In genomic region chr2:144523606-144524131, GRCh38 we compare ENCODE assay signal across 8 cellular contexts. TPM values are rescaled to one million over a fixed set of nuclear protein-coding genes. Genes with fewer than 3 reads are reported as not detected.
A peak's percentile ranks its signal among the peaks of the same experiment; 100 is the strongest.
DNase-seq lines count a peak whose midpoint lies in the region; ATAC-seq, FAIRE-seq and TF ChIP-seq lines count a peak whose summit lies in the region.

No MANE protein-coding gene starts in this region.

- no peaks in the 10 kb centered on the region for H3K9me3 Mint-ChIP-seq in stimulated activated naive CD8-positive, alpha-beta T cell treated with anti-CD3 and anti-CD28 coated beads, Interleukin-15, Interleukin-2, amounts not matched to agents 100 ng/mL and 50 ng/mL, for 24 hours

- no peak for TF ChIP-seq EP300 in GM12878 (IDR thresholded peaks at IDR 0.05; ENCODE audit: borderline replicate concordance in 1 of 2, control insufficient read depth in 1 of 2, low read depth in 2 of 2, low read length in 2 of 2)

- H3K4me1 ChIP-seq in GM12878 (ENCODE audit: control insufficient read depth, insufficient read depth, low read length) (peaks cover 12% of the 10 kb centered on the region; the same call in 1 of the 2 replicates), liver (ENCODE audit: control insufficient read depth in 4 of 4, insufficient read depth in 4 of 4, low read length in 3 of 4) (peaks cover 4 to 14% (median 8%) of the 10 kb centered on the region in 4 donors), thyroid gland (peaks cover 8 to 14% of the 10 kb centered on the region in 2 donors)

- no peaks in the 10 kb centered on the region for H3K79me2 ChIP-seq in GM12878 (ENCODE audit: control insufficient read depth, insufficient read depth, low read length)

- H3K36me3 ChIP-seq in GM12878 (ENCODE audit: control insufficient read depth in 2 of 2, insufficient read depth in 2 of 2, low read length in 1 of 2) (no peaks in the 10 kb centered on the region), liver (ENCODE audit: control insufficient read depth in 4 of 4, insufficient read depth in 3 of 4, low read depth in 1 of 4, low read length in 3 of 4) (no peaks in the 10 kb centered on the region), thyroid gland (no peaks in the 10 kb centered on the region)

- peak overlapping the region; percentile 30; the same call in 1 of the 2 replicates for H3K4me2 ChIP-seq in GM12878 (ENCODE audit: control insufficient read depth, insufficient read depth)

- peak overlapping the region; percentile 63 for H3K27ac Mint-ChIP-seq in stimulated activated naive CD8-positive, alpha-beta T cell treated with anti-CD3 and anti-CD28 coated beads, Interleukin-15, Interleukin-2, amounts not matched to agents 100 ng/mL and 50 ng/mL, for 24 hours

- in situ Hi-C loops in GM12878 (cut with MboI): no loop called here

- no TSS peak for BruUV-seq in GM12878 (replicated peaks; lab: Mats Ljungman, UMichigan)

- TF ChIP-seq CTCF in GM12878 (IDR thresholded peaks at IDR 0.05 in 2 of 3, conservative IDR thresholded peaks at IDR 0.05 in 1 of 3; ENCODE audit: control insufficient read depth in 2 of 3, extremely low read depth in 1 of 3, insufficient read depth in 1 of 3, low read depth in 3 of 3, low read length in 3 of 3): no peak
- TF ChIP-seq CTCF in liver (IDR thresholded peaks at IDR 0.05; ENCODE audit: low read depth, low read length, missing input control): no peak
- TF ChIP-seq CTCF in thyroid gland (IDR thresholded peaks at IDR 0.05): no peak

- POLR2A ChIA-PET in GM12878 (lab: Charles Lee): no interaction called here

- no peak for TF ChIP-seq RAD21 in GM12878 (IDR thresholded peaks at IDR 0.05; ENCODE audit: insufficient read depth, low read depth, low read length)
- no peak for TF ChIP-seq RAD21 in liver (IDR thresholded peaks at IDR 0.05)

- TF ChIP-seq POLR2A in GM12878 (IDR thresholded peaks at IDR 0.05; ENCODE audit: low read depth, low read length) (no peak), thyroid gland (IDR thresholded peaks at IDR 0.05) (no peak)

- no peak for FAIRE-seq in GM12878 (lab: Jason Lieb, UNC)

- no peaks in the 10 kb centered on the region for H4K20me1 ChIP-seq in GM12878 (ENCODE audit: control insufficient read depth, insufficient read depth)

- SMC1A ChIA-PET in GM12878 (lab: Charles Lee; ENCODE audit: uncharacterized antibody, unreplicated experiment): interaction anchor here (0.6 to 0.7 kb wide), 3 partner anchors 102 to 888 kb away, joined by 3 read pairs; no protein-coding TSS in a partner anchor

- no peaks in the 10 kb centered on the region for H3K36me3 Mint-ChIP-seq in stimulated activated naive CD8-positive, alpha-beta T cell treated with anti-CD3 and anti-CD28 coated beads, Interleukin-15, Interleukin-2, amounts not matched to agents 100 ng/mL and 50 ng/mL, for 24 hours (ENCODE audit: low read depth)

- CTCF ChIA-PET in GM12878 (lab: Yijun Ruan, JAX): interaction anchor here (1.7 kb wide), 1 partner anchor 74 kb away, joined by 4 read pairs; no protein-coding TSS in a partner anchor

- H3K27me3 ChIP-seq in GM12878 (replicated peaks in 1 of 2; ENCODE audit: control insufficient read depth in 2 of 2, insufficient read depth in 2 of 2, low read length in 1 of 2) (peaks cover 15 to 23% of the 10 kb centered on the region in 2 experiments), liver (ENCODE audit: control insufficient read depth in 4 of 4, insufficient read depth in 4 of 4, low read length in 3 of 4) (peaks cover 0 to 5% (median 2%) of the 10 kb centered on the region in 4 donors), thyroid gland (peaks cover 11% of the 10 kb centered on the region)

- WGBS in GM12878 (ENCODE audit: insufficient coverage, insufficient replicate concordance, low lambda C conversion rate, missing lambda C conversion rate): under 1% methylated on average over 15 of the region's 15 CpGs
- WGBS in liver: 1% methylated on average over 15 of the region's 15 CpGs
- WGBS in thyroid gland, 2 donors: 2 to 4% methylated on average over 15 of the region's 15 CpGs

- no peak for ATAC-seq in stimulated activated naive CD8-positive, alpha-beta T cell treated with anti-CD3 and anti-CD28 coated beads, Interleukin-15, Interleukin-2, amounts not matched to agents 100 U/mL and 50 U/mL, for 24 hours
- ATAC-seq in GM12878: no peak
- no peak for ATAC-seq in HG03139 (IDR thresholded peaks at IDR 0.05; ENCODE audit: unreplicated experiment)

- H3K27ac ChIP-seq in GM12878 (ENCODE audit: control insufficient read depth, insufficient read depth) (no peak overlapping the region), liver (ENCODE audit: low read depth in 1 of 2, low read length in 2 of 2) (peak overlapping the region; percentile 64 to 78), thyroid gland (peak overlapping the region; percentile 79 to 81 (median 80))

- H2AFZ ChIP-seq in GM12878 (ENCODE audit: control insufficient read depth, low read depth, low read length): no peak overlapping the region; the same call in 1 of the 2 replicates

- no peak overlapping the region for H3K9ac ChIP-seq in GM12878 (ENCODE audit: control insufficient read depth, insufficient read depth, low read length)
- H3K9ac ChIP-seq in liver (ENCODE audit: low read depth in 1 of 2, low read length in 2 of 2): peak overlapping the region; percentile 25 to 58

- intact Hi-C loops in GM12878 (cut with micrococcal nuclease; ENCODE audit: unreplicated experiment): no loop called here
- intact Hi-C loops in thyroid gland (cut with DNase I): no loop called here

- no peaks in the 10 kb centered on the region for H3K9me3 ChIP-seq in GM12878 (replicated peaks; ENCODE audit: control insufficient read depth, insufficient read depth, low read length)
- H3K9me3 ChIP-seq in liver (ENCODE audit: control insufficient read depth in 4 of 4, low read length in 3 of 4): no peaks in the 10 kb centered on the region
- H3K9me3 ChIP-seq in thyroid gland: no peaks in the 10 kb centered on the region

- H3K27me3 Mint-ChIP-seq in stimulated activated naive CD8-positive, alpha-beta T cell treated with anti-CD3 and anti-CD28 coated beads, Interleukin-15, Interleukin-2, amounts not matched to agents 100 ng/mL and 50 ng/mL, for 24 hours: peaks cover 59% of the 10 kb centered on the region

- no peak for DNase-seq in stimulated activated naive CD8-positive, alpha-beta T cell treated with anti-CD3 and anti-CD28 coated beads, Interleukin-15, Interleukin-2, amounts not matched to agents 100 U/mL and 50 U/mL, for 24 hours
- DNase-seq in GM12878 (ENCODE audit: low read depth, low spot score): no peak
- DNase-seq in thyroid gland: no peak
- DNase-seq in ureter (ENCODE audit: low spot score): no peak
- no peak for DNase-seq in GM19240 (ENCODE audit: insufficient read length, low spot score)

- H3K4me3 ChIP-seq in GM12878 (peak overlapping the region; percentile 31; the same call in 1 of the 2 replicates), liver (ENCODE audit: low read depth in 1 of 3, low read length in 3 of 3) (peak overlapping the region in 2 of 3 donors; percentile 38 to 55), thyroid gland (replicated peaks in 1 of 3) (peak overlapping the region in 2 of 3 donors; percentile 40 to 49)

- RAD21 ChIA-PET in GM12878 (lab: Charles Lee; ENCODE audit: unreplicated experiment): no interaction called here

- H3K4me3 Mint-ChIP-seq in stimulated activated naive CD8-positive, alpha-beta T cell treated with anti-CD3 and anti-CD28 coated beads, Interleukin-15, Interleukin-2, amounts not matched to agents 100 ng/mL and 50 ng/mL, for 24 hours: peak overlapping the region; percentile 83

- H3K4me1 Mint-ChIP-seq in stimulated activated naive CD8-positive, alpha-beta T cell treated with anti-CD3 and anti-CD28 coated beads, Interleukin-15, Interleukin-2, amounts not matched to agents 100 ng/mL and 50 ng/mL, for 24 hours (ENCODE audit: low read depth): peaks cover 28% of the 10 kb centered on the region

TF ChIP-seq in GM12878, 131 proteins besides CTCF, POLR2A, EP300 and RAD21 (continues in another document):
- TF ChIP-seq POLR2AphosphoS5 (IDR thresholded peaks at IDR 0.05; ENCODE audit: low read length): no peak
- TF ChIP-seq ZNF384 (IDR thresholded peaks at IDR 0.05; ENCODE audit: borderline replicate concordance, low read depth, low read length): no peak
- no peak for TF ChIP-seq YBX1 (IDR thresholded peaks at IDR 0.05)

TF ChIP-seq in liver, 16 proteins besides CTCF, POLR2A, EP300 and RAD21:
- TF ChIP-seq HNF4A (conservative IDR thresholded peaks at IDR 0.05) (no peak), ATF3 (IDR thresholded peaks at IDR 0.05) (no peak)

RNA-seq across cellular contexts. Expression of gene ZEB2, which starts 3.8 kb away (rescaled TPM):
- 9.5 and 10.2 TPM in 2 replicates for total RNA-seq in GM12878 (2013; cell fraction: nucleolus; rRNA removed)
- total RNA-seq in GM12878 (2014; rRNA removed) (1.7 and 2.7 TPM in 2 replicates), GM12878 (2014; rRNA removed; fragmentation: Illumina TruSeq; extraction: Trizol) (1.4 and 1.8 TPM in 2 replicates), GM12878 (2021) (2.6 and 3.6 TPM in 2 replicates), liver (10 to 100 TPM; 35.1 to 39.6 TPM), thyroid gland (10 to 100 TPM; 21.7 to 52.1 (median 37.9) TPM), ureter (92.4 TPM)
- 2.5 TPM for polyA plus RNA-seq in GM12878 (2011; ENCODE audit: low read depth)
- polyA plus RNA-seq in GM12878 (2011; rRNA removed) (3.2 and 3.8 TPM in 2 replicates), GM12878 (2014; fragmentation: Illumina TruSeq; extraction: Trizol) (0.76 and 1.5 TPM in 2 replicates), GM12878 (2014; fragmentation: Nextera tagmentation; extraction: Ambion mirVana) (under 1 TPM; 0.40 to 0.51 TPM), GM12878 (2014; rRNA removed) (0.91 and 1.7 TPM in 2 replicates), GM12878 (2016; fragmentation: Nextera tagmentation; extraction: Ambion mirVana) (under 1 TPM; 0.14 to 0.37 TPM), liver (1 to 10 TPM; 7.6 to 9.3 TPM)
- 1.5 and 2.5 TPM in 2 replicates for polyA plus RNA-seq in GM12878 (2011; cell fraction: cytosol; rRNA removed)
- 5.7 and 7.5 TPM in 2 replicates for polyA plus RNA-seq in GM12878 (2011; cell fraction: nucleus; rRNA removed)
- 1.5 and 3.5 TPM in 2 replicates for polyA plus RNA-seq in GM12878 (2012)
- 16.0 and 21.5 TPM in 2 replicates for polyA minus RNA-seq in GM12878 (2011; rRNA and poly(A)+ RNA removed)
- 2.6 and 2.9 TPM in 2 replicates for polyA minus RNA-seq in GM12878 (2011; cell fraction: cytosol; rRNA and poly(A)+ RNA removed)
- polyA minus RNA-seq in GM12878 (2011; cell fraction: nucleus; rRNA and poly(A)+ RNA removed): 18.6 and 39.0 TPM in 2 replicates
